In genomic region chr11:39327302-39327701, GRCh38 we compare ENCODE assay signal across 19 cellular contexts.
DNase-seq lines count a peak whose midpoint lies in the region; ATAC-seq, FAIRE-seq and TF ChIP-seq lines count a peak whose summit lies in the region.
"Had no signal": no experiment of that assay in that cellular context is flagged by ENCODE, and none has a peak within 500 bp of the region (broad histone marks: within the 10 kb centered on the region; RNA-seq: fewer than 3 reads in every experiment).

No MANE protein-coding gene starts in this region.

- no peak overlapping the region for H3K14ac ChIP-seq in H1 (ENCODE audit: insufficient read length)

- no peak overlapping the region for H3K4me2 ChIP-seq in H1 (ENCODE audit: insufficient read depth in 1 of 2, low read depth in 2 of 2, low read length in 2 of 2)
- H3K4me2 ChIP-seq in Karpas-422 (ENCODE audit: low read depth, low read length, poor library complexity, severe bottlenecking): no peak overlapping the region

- no peak overlapping the region for H4K5ac ChIP-seq in H1 (ENCODE audit: insufficient read length, low read depth, low read length)

- no peak overlapping the region for H2BK5ac ChIP-seq in H1 (ENCODE audit: low read depth, low read length)

- H3K4me1 ChIP-seq in H1 (replicated peaks in 1 of 4; ENCODE audit: control insufficient read depth in 3 of 4, insufficient read depth in 4 of 4, low read length in 3 of 4) (no peaks in the 10 kb centered on the region), pancreas (no peaks in the 10 kb centered on the region), Karpas-422 (ENCODE audit: low read length) (no peaks in the 10 kb centered on the region)

- TF ChIP-seq RAD21 in H1 (IDR thresholded peaks at IDR 0.05 in 1 of 2, conservative IDR thresholded peaks at IDR 0.05 in 1 of 2; ENCODE audit: low read depth in 2 of 2, low read length in 2 of 2): no peak

- no peak overlapping the region for H3K9ac ChIP-seq in H1 (replicated peaks in 1 of 4; ENCODE audit: extremely low read depth in 1 of 4, low read depth in 3 of 4, low read length in 3 of 4)
- no peak overlapping the region for H3K9ac ChIP-seq in Karpas-422 (ENCODE audit: low read length)

- CTCF ChIA-PET in H1 (lab: Charles Lee; ENCODE audit: partially characterized antibody): interaction anchor here (0.6 kb wide), 1 partner anchor 1135 kb away, joined by 3 read pairs; no protein-coding TSS in a partner anchor

- H3K23me2 ChIP-seq in H1 (ENCODE audit: low read depth, low read length): peaks cover 2% of the 10 kb centered on the region; the same call in 1 of the 2 replicates

- no peak for TF ChIP-seq EP300 in H1 (IDR thresholded peaks at IDR 0.05; ENCODE audit: borderline replicate concordance in 1 of 2, low read depth in 2 of 2, low read length in 2 of 2)

- FAIRE-seq in GM12892 (lab: Jason Lieb, UNC) (peak; percentile 24), H1 (lab: Jason Lieb, UNC) (no peak), pancreas (lab: Jason Lieb, UNC) (no peak)
- FAIRE-seq: A204.1, HepG2 had no signal

- WGBS in H1 (ENCODE audit: extremely low coverage in 1 of 2, insufficient coverage in 1 of 2, insufficient read length in 1 of 2, insufficient replicate concordance in 2 of 2, low coverage in 1 of 2, low lambda C conversion rate in 2 of 2, missing lambda C conversion rate in 1 of 2), 2 experiments: 81% methylated on average over 6 of the region's 6 CpGs; no CpG with 5 or more reads in 1 of the 2 experiments
- 25 to 28% methylated on average over 6 of the region's 6 CpGs for WGBS in pancreas, 2 donors

- H3K9me2 ChIP-seq in Karpas-422 (replicated peaks; ENCODE audit: insufficient read depth, low read length): no peaks in the 10 kb centered on the region

- no peak overlapping the region for H3K23ac ChIP-seq in H1 (ENCODE audit: insufficient read length)

- no peaks in the 10 kb centered on the region for H3K9me3 ChIP-seq in H1 (ENCODE audit: insufficient read depth in 2 of 2, low read depth in 1 of 2, low read length in 1 of 2)
- H3K9me3 ChIP-seq in pancreas: no peaks in the 10 kb centered on the region
- peaks cover 9% of the 10 kb centered on the region for H3K9me3 ChIP-seq in Karpas-422 (ENCODE audit: low read length)

- no peaks in the 10 kb centered on the region for H3K79me1 ChIP-seq in H1 (ENCODE audit: low read depth, low read length)

- no peak overlapping the region for H2BK15ac ChIP-seq in H1 (ENCODE audit: low read length)

- no peak overlapping the region for H3K18ac ChIP-seq in H1 (ENCODE audit: extremely low read depth, low read length)

- no peak overlapping the region for H3K27ac ChIP-seq in H1 (ENCODE audit: low read depth, low read length)
- no peak overlapping the region for H3K27ac ChIP-seq in pancreas
- H3K27ac ChIP-seq in Karpas-422 (ENCODE audit: low read length): no peak overlapping the region
- H3K27ac ChIP-seq: C4-2B had no signal

- no peak overlapping the region for H2AK5ac ChIP-seq in H1 (ENCODE audit: low read depth, low read length)

- H3K79me2 ChIP-seq in H1 (ENCODE audit: control insufficient read depth in 1 of 2, insufficient read depth in 2 of 2, low read length in 2 of 2) (no peaks in the 10 kb centered on the region), Karpas-422 (ENCODE audit: low read length) (no peaks in the 10 kb centered on the region)

- no peak overlapping the region for H4K91ac ChIP-seq in H1 (replicated peaks; ENCODE audit: insufficient read length, low read length)

- H3K4me3 ChIP-seq in H1 (ENCODE audit: extremely low read depth in 1 of 4, insufficient read depth in 2 of 4, low read depth in 3 of 4, low read length in 4 of 4) (no peak overlapping the region), pancreas (peak overlapping the region in 2 of 4 donors; percentile 1 to 5), Karpas-422 (ENCODE audit: low read length) (no peak overlapping the region)

- TF ChIP-seq CTCF in H1 (IDR thresholded peaks at IDR 0.05; ENCODE audit: control extremely low read depth in 1 of 3, insufficient read depth in 1 of 3, low read depth in 1 of 3, low read length in 3 of 3) (no peak), pancreas (IDR thresholded peaks at IDR 0.05) (no peak)

- H4K20me1 ChIP-seq in H1 (replicated peaks in 1 of 2; ENCODE audit: control insufficient read depth in 1 of 2, insufficient read depth in 2 of 2, low read length in 2 of 2) (no peaks in the 10 kb centered on the region), Karpas-422 (ENCODE audit: insufficient read depth, low read depth, low read length) (no peaks in the 10 kb centered on the region)

- POLR2A ChIA-PET in H1 (lab: Charles Lee; ENCODE audit: partially characterized antibody): no interaction called here

- H3K27me3 ChIP-seq in H1 (replicated peaks in 1 of 4; ENCODE audit: control insufficient read depth in 3 of 4, extremely low read depth in 1 of 4, insufficient read depth in 3 of 4, low read length in 3 of 4) (no peaks in the 10 kb centered on the region), pancreas (no peaks in the 10 kb centered on the region), Karpas-422 (ENCODE audit: low read length) (no peaks in the 10 kb centered on the region)

- intact Hi-C loops in pancreas (cut with DNase I): no loop called here

- H2BK12ac ChIP-seq in H1 (ENCODE audit: low read depth, low read length): no peak overlapping the region

- DNase-seq in GM12892 (ENCODE audit: insufficient read length) (no peak), NCI-H69 (lab: John Stamatoyannopoulos, UW) (peak; percentile 60), H1 (ENCODE audit: low read depth in 1 of 2, low spot score in 2 of 2) (no peak), pancreas (peak in 1 of 6 donors; percentile 18), ureter (ENCODE audit: low spot score) (no peak), putamen (ENCODE audit: low spot score) (no peak), Karpas-422 (no peak)
- DNase-seq: ACHN; AML-193; CD4-positive, alpha-beta T cell; DMS153; DMS79; GDM1; GOT3; H9 had no signal

- no peak overlapping the region for H4K8ac ChIP-seq in H1 (ENCODE audit: extremely low read depth, insufficient read depth, low read length)

- no peaks in the 10 kb centered on the region for H3K36me3 ChIP-seq in H1 (ENCODE audit: control insufficient read depth in 2 of 4, insufficient read depth in 4 of 4, low read length in 3 of 4)
- no peaks in the 10 kb centered on the region for H3K36me3 ChIP-seq in pancreas
- no peaks in the 10 kb centered on the region for H3K36me3 ChIP-seq in Karpas-422 (ENCODE audit: insufficient read depth, low read length)

- H3K4ac ChIP-seq in H1 (replicated peaks; ENCODE audit: insufficient read length, low read depth, low read length): no peak overlapping the region

- peak; percentile 81 to 98 (median 82) for ATAC-seq in pancreas
- ATAC-seq in HG03439 (IDR thresholded peaks at IDR 0.05; ENCODE audit: unreplicated experiment): no peak
- ATAC-seq: HepG2 had no signal

- no peak for TF ChIP-seq POLR2A in GM12892 (IDR thresholded peaks at IDR 0.05; ENCODE audit: low read depth, low read length)
- no peak for TF ChIP-seq POLR2A in H1 (IDR thresholded peaks at IDR 0.05; ENCODE audit: control extremely low read depth in 1 of 2, low read depth in 2 of 2, low read length in 2 of 2)

- no peak overlapping the region for H2BK120ac ChIP-seq in H1 (replicated peaks; ENCODE audit: low read depth, low read length)

- no peak overlapping the region for H3K56ac ChIP-seq in H1 (replicated peaks; ENCODE audit: insufficient read length, low read depth, low read length)

- no peak overlapping the region for H2BK20ac ChIP-seq in H1 (ENCODE audit: low read length)

- H2AFZ ChIP-seq in H1 (ENCODE audit: low read length): peak overlapping the region; percentile 53; the same call in 1 of the 2 replicates
- no peak overlapping the region for H2AFZ ChIP-seq in Karpas-422 (ENCODE audit: low read length)

TF ChIP-seq in H1, 55 proteins besides CTCF, POLR2A, EP300 and RAD21:
- TF ChIP-seq BCL11A (IDR thresholded peaks at IDR 0.05; ENCODE audit: low read depth in 2 of 2, low read length in 2 of 2): no peak
